Comparison of ENCODE assay signal across 21 cellular contexts in genomic region chr7:102216573-102217314, GRCh38.
"Had no signal": no experiment of that assay in that cellular context is flagged by ENCODE, and none has a peak within 500 bp of the region (broad histone marks: within the 10 kb centered on the region; RNA-seq: fewer than 3 reads in every experiment).

No MANE protein-coding gene starts in this region.

- H3K27ac Mint-ChIP-seq: activated B cell treated with CpG ODN at 0.5 μM for 24 hours; activated CD4-positive, alpha-beta T cell treated with anti-CD3 and anti-CD28 coated beads, Interleukin-2, amount 10 ng/mL, durations not matched to agents 7 days and 5 days; activated naive CD4-positive, alpha-beta T cell treated with anti-CD3 and anti-CD28 coated beads, Interleukin-2, amount 10 ng/mL, durations not matched to agents 7 days and 5 days; activated T-helper 2 cell treated with anti-CD3 and anti-CD28 coated beads, Interferon-gamma antibody, Interleukin-2, Interleukin-4, amounts not matched to agents 10 μg/mL and 5 μg/mL and 100 μg/mL, durations not matched to agents 14 hours and 24 hours and 36 hours; stimulated activated naive CD8-positive, alpha-beta T cell treated with anti-CD3 and anti-CD28 coated beads, Interleukin-15, Interleukin-2, amounts not matched to agents 100 ng/mL and 50 ng/mL, for 24 hours; T-helper 17 cell had no signal

- H3K27me3 ChIP-seq: body of pancreas, vagina had no signal

- H3K4me1 Mint-ChIP-seq: activated CD4-positive, alpha-beta T cell treated with anti-CD3 and anti-CD28 coated beads, Interleukin-2, amount 10 ng/mL, durations not matched to agents 7 days and 5 days; activated naive CD4-positive, alpha-beta T cell treated with anti-CD3 and anti-CD28 coated beads, Interleukin-2, amount 10 ng/mL, durations not matched to agents 7 days and 5 days had no signal

- H3K36me3 ChIP-seq: thoracic aorta had no signal

- H3K4me3 ChIP-seq: body of pancreas, lung, psoas muscle, thoracic aorta, vagina had no signal

- H3K4me1 ChIP-seq: body of pancreas, vagina had no signal

- ATAC-seq: body of pancreas; left cardiac atrium; naive thymus-derived CD4-positive, alpha-beta T cell; psoas muscle; sciatic nerve; T-helper 17 cell had no signal

- H3K36me3 Mint-ChIP-seq: activated naive CD4-positive, alpha-beta T cell treated with anti-CD3 and anti-CD28 coated beads, Interleukin-2, amount 10 ng/mL, durations not matched to agents 7 days and 5 days had no signal

- FAIRE-seq: TTC549 had no signal

- DNase-seq: activated B cell treated with CpG ODN at 0.5 μM for 24 hours; activated CD4-positive, alpha-beta T cell treated with anti-CD3 and anti-CD28 coated beads, Interleukin-2, amount 10 ng/mL, durations not matched to agents 7 days and 5 days; activated naive CD4-positive, alpha-beta T cell treated with anti-CD3 and anti-CD28 coated beads, Interleukin-2, amount 10 ng/mL, durations not matched to agents 7 days and 5 days; activated T-cell treated with anti-CD3 and anti-CD28 coated beads for 4 hours; amniotic stem cell; body of pancreas; cerebellar nuclear complex; dermis blood vessel endothelial cell; left cardiac atrium; naive thymus-derived CD4-positive, alpha-beta T cell; occipital lobe; psoas muscle; stimulated activated CD4-positive, alpha-beta T cell treated with anti-CD3 and anti-CD28 coated beads, Interleukin-2, amount 100 ng/mL, for 24 hours; T-helper 17 cell had no signal

- H3K9me3 ChIP-seq: body of pancreas, psoas muscle, thoracic aorta, vagina had no signal

- H3K9me3 Mint-ChIP-seq: activated B cell treated with CpG ODN at 0.5 μM for 24 hours; activated CD4-positive, alpha-beta T cell treated with anti-CD3 and anti-CD28 coated beads, Interleukin-2, amount 10 ng/mL, durations not matched to agents 7 days and 5 days; activated naive CD4-positive, alpha-beta T cell treated with anti-CD3 and anti-CD28 coated beads, Interleukin-2, amount 10 ng/mL, durations not matched to agents 7 days and 5 days; naive thymus-derived CD4-positive, alpha-beta T cell; stimulated activated naive CD8-positive, alpha-beta T cell treated with anti-CD3 and anti-CD28 coated beads, Interleukin-15, Interleukin-2, amounts not matched to agents 100 ng/mL and 50 ng/mL, for 24 hours had no signal

- H3K27ac ChIP-seq: body of pancreas, psoas muscle, thoracic aorta, vagina had no signal

- H3K4me3 Mint-ChIP-seq: activated B cell treated with CpG ODN at 0.5 μM for 24 hours; activated CD4-positive, alpha-beta T cell treated with anti-CD3 and anti-CD28 coated beads, Interleukin-2, amount 10 ng/mL, durations not matched to agents 7 days and 5 days; activated naive CD4-positive, alpha-beta T cell treated with anti-CD3 and anti-CD28 coated beads, Interleukin-2, amount 10 ng/mL, durations not matched to agents 7 days and 5 days; naive thymus-derived CD4-positive, alpha-beta T cell; stimulated activated naive CD8-positive, alpha-beta T cell treated with anti-CD3 and anti-CD28 coated beads, Interleukin-15, Interleukin-2, amounts not matched to agents 100 ng/mL and 50 ng/mL, for 24 hours; T-helper 17 cell had no signal

- H3K27me3 Mint-ChIP-seq: activated B cell treated with CpG ODN at 0.5 μM for 24 hours; activated CD4-positive, alpha-beta T cell treated with anti-CD3 and anti-CD28 coated beads, Interleukin-2, amount 10 ng/mL, durations not matched to agents 7 days and 5 days; activated naive CD4-positive, alpha-beta T cell treated with anti-CD3 and anti-CD28 coated beads, Interleukin-2, amount 10 ng/mL, durations not matched to agents 7 days and 5 days; naive thymus-derived CD4-positive, alpha-beta T cell; stimulated activated naive CD8-positive, alpha-beta T cell treated with anti-CD3 and anti-CD28 coated beads, Interleukin-15, Interleukin-2, amounts not matched to agents 100 ng/mL and 50 ng/mL, for 24 hours; T-helper 17 cell had no signal
